8 cellular contexts compared by ENCODE assay signal in the genomic region with DNA sequence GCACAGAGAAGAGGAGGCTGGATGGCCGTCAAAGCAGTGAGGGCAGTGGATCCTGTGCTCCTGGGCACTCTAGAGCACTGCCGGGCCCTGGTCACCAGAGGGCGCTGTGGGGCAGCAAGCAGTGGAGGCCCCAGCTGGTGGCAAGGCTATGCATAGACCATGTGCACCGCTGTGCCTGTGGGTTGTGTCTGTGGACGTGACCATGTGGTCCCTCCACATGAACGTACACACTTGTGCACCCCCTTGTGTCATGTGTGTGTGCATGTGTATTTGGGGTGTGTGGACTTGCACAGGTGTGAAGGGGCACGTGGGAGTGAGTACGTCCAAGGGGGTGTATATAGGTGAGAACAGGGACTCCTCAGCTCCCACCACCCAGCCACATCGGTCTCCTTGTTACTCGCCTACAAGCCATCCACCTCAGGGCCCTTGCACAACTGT.
A peak's percentile ranks its signal among the peaks of the same experiment; 100 is the strongest.
DNase-seq lines count a peak whose midpoint lies in the region; ATAC-seq and TF ChIP-seq lines count a peak whose summit lies in the region.

No MANE protein-coding gene starts in this region.

- ATAC-seq in HG02884 (IDR thresholded peaks at IDR 0.05; ENCODE audit: unreplicated experiment) (peak; percentile 25), HG03439 (IDR thresholded peaks at IDR 0.05; ENCODE audit: unreplicated experiment) (no peak)

- no peak overlapping the region for H3K27ac ChIP-seq in brain microvascular endothelial cell

- H3K4me3 ChIP-seq in WI38 (ENCODE audit: low read depth, low read length) (no peak overlapping the region), brain microvascular endothelial cell (ENCODE audit: low read depth, low read length) (no peak overlapping the region)

- in situ Hi-C loops in brain microvascular endothelial cell (cut with HindIII; ENCODE audit: low pct_ligation_motif_present, low sequenced_read_pairs) = no loop called here

- TF ChIP-seq CTCF in GM12874 (IDR thresholded peaks at IDR 0.05; ENCODE audit: insufficient read depth, low read depth, low read length) (peak; percentile 100), WI38 (IDR thresholded peaks at IDR 0.05; ENCODE audit: low read depth, low read length) (peak; percentile 99), brain microvascular endothelial cell (IDR thresholded peaks at IDR 0.05; ENCODE audit: low read depth, low read length, missing control alignments) (peak; percentile 98)

- DNase-seq in NCI-H2227 treated with DMSO at 0.1 percent for 48 hours (lab: John Stamatoyannopoulos, UW) (peak; percentile 42), brain microvascular endothelial cell (peak; percentile 76), islet precursor cell (peak; percentile 97)
- DNase-seq in stimulated activated CD4-positive, alpha-beta T cell treated with anti-CD3 and anti-CD28 coated beads, Interleukin-1b, Interleukin-23, amount 100 ng/mL, for 48 hours = peak; percentile 90

- no peaks in the 10 kb centered on the region for H3K36me3 ChIP-seq in brain microvascular endothelial cell (replicated peaks)

- H3K27me3 ChIP-seq in brain microvascular endothelial cell (replicated peaks) = no peaks in the 10 kb centered on the region

Comparison
In these comparisons a context has a peak if more than half of its experiments do, and no peak if none do; other contexts are left out.
1. DNase-seq: peak in every context shown above with its lines; median percentile 97 in islet precursor cell; 90 in stimulated activated CD4-positive, alpha-beta T cell treated with anti-CD3 and anti-CD28 coated beads, Interleukin-1b, Interleukin-23, amount 100 ng/mL, for 48 hours; 76 in brain microvascular endothelial cell; 42 in NCI-H2227 treated with DMSO at 0.1 percent for 48 hours.